23 cellular contexts compared by ENCODE assay signal in the genomic region with DNA sequence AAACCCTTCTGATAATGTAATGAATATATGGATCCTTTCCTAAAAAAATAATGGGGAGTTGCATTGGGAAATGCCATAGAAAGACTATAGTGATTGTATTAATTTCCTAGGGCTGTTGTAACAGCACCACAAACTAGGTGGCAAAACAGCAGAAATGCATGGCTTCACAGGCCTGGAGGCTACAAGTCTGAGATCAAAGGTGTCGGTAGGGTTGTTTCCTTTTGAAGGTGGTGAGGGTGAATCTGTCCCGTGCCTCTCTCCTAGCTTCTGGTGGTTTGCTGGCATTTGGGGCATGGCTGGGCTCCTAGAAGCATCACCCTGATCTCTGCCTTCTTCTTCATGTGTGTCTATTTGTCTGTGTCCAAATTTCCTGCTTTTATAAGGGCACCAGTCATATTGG.
"Had no signal": no experiment of that assay in that cellular context is flagged by ENCODE, and none has a peak within 500 bp of the region (broad histone marks: within the 10 kb centered on the region; RNA-seq: fewer than 3 reads in every experiment).

No MANE protein-coding gene starts in this region.

- FAIRE-seq: islet of Langerhans had no signal

- H3K27ac ChIP-seq: heart left ventricle, lower lobe of right lung, ovary, prostate gland, skin epidermis, suprapubic skin, thoracic aorta, tibial artery, uterus had no signal

- DNase-seq: hypothalamus; immature natural killer cell; lower lobe of right lung; mammary epithelial cell; midbrain; mucosa of descending colon; naive thymus-derived CD4-positive, alpha-beta T cell; ovary; retina; right cardiac atrium; stimulated activated CD4-positive, alpha-beta T cell treated with anti-CD3 and anti-CD28 coated beads, Interleukin-4, amount 100 ng/mL, for 24 hours; stimulated activated naive CD4-positive, alpha-beta T cell; tibial artery; trophoblast cell; uterus had no signal

- H3K27me3 ChIP-seq: heart left ventricle, ovary, tibial artery, uterus had no signal

- H3K4me1 ChIP-seq: heart left ventricle, lower lobe of right lung, prostate gland, suprapubic skin, tibial artery, uterus had no signal

- ATAC-seq: heart left ventricle; mucosa of descending colon; naive thymus-derived CD4-positive, alpha-beta T cell; right cardiac atrium; sciatic nerve; stimulated activated effector memory CD8-positive, alpha-beta T cell treated with anti-CD3 and anti-CD28 coated beads, Interleukin-12 subunit alpha, Interleukin-12 subunit beta, amount 100 ng/mL, for 72 hours had no signal

- H3K4me3 ChIP-seq: heart left ventricle, lower lobe of right lung, mucosa of descending colon, ovary, prostate gland, skin epidermis, suprapubic skin, thoracic aorta, tibial artery, uterus had no signal

- H3K36me3 ChIP-seq: heart left ventricle, lower lobe of right lung, ovary, prostate gland, suprapubic skin, thoracic aorta, tibial artery, uterus had no signal

- H3K9me3 ChIP-seq: heart left ventricle, lower lobe of right lung, mucosa of descending colon, ovary, prostate gland, suprapubic skin, thoracic aorta, tibial artery, uterus had no signal
